ENCODE assay signal across 38 cellular contexts in genomic region chr16:67425581-67425980, GRCh38. TPM values are rescaled to one million over a fixed set of nuclear protein-coding genes. Genes with fewer than 3 reads are reported as not detected.
DNase-seq lines count a peak whose midpoint lies in the region; ATAC-seq and TF ChIP-seq lines count a peak whose summit lies in the region.
"Had no signal": no experiment of that assay in that cellular context is flagged by ENCODE, and none has a peak within 500 bp of the region (broad histone marks: within the 10 kb centered on the region; RNA-seq: fewer than 3 reads in every experiment).

No MANE protein-coding gene starts in this region.

- peaks cover 3% of the 10 kb centered on the region for H3K4me1 Mint-ChIP-seq in activated T-cell treated with anti-CD3 and anti-CD28 coated beads, Interleukin-2, amount 50 U/mL, for 4 hours (ENCODE audit: low read depth)

- H3K4me1 ChIP-seq in mesenchymal stem cell (ENCODE audit: control insufficient read depth, insufficient read depth, low read depth, low read length), result peaks cover 9% of the 10 kb centered on the region
- no peaks in the 10 kb centered on the region for H3K4me1 ChIP-seq in foreskin keratinocyte

- TF ChIP-seq CTCF in foreskin keratinocyte (conservative IDR thresholded peaks at IDR 0.05), result no peak

- no peak overlapping the region for H3K14ac ChIP-seq in mesenchymal stem cell (ENCODE audit: low read length in 2 of 2)

- H3K27ac ChIP-seq in SK-N-MC (peak overlapping the region; percentile 92), mesenchymal stem cell (ENCODE audit: low read length, poor library complexity, severe bottlenecking) (no peak overlapping the region), foreskin keratinocyte (no peak overlapping the region)
- H3K27ac ChIP-seq: PC-9, prostate gland, testis had no signal

- no peak for ATAC-seq in foreskin keratinocyte
- ATAC-seq in HG03442 (IDR thresholded peaks at IDR 0.05; ENCODE audit: unreplicated experiment), result no peak
- ATAC-seq in activated T-cell treated with anti-CD3 and anti-CD28 coated beads, Interleukin-2, amount 50 U/mL, for 4 hours, result no peak
- ATAC-seq: activated CD8-positive, alpha-beta memory T cell treated with anti-CD3 and anti-CD28 coated beads, Interleukin-2, amount 10 ng/mL, durations not matched to agents 7 days and 5 days; effector memory CD8-positive, alpha-beta T cell; sciatic nerve; SK-N-SH treated with all-trans-retinoic acid at 6 μM for 48 hours had no signal

- H4K91ac ChIP-seq in mesenchymal stem cell (ENCODE audit: low read length), result no peak overlapping the region

- H2BK5ac ChIP-seq in mesenchymal stem cell (ENCODE audit: low read depth, low read length, poor library complexity, severe bottlenecking), result no peak overlapping the region

- H3K23ac ChIP-seq in mesenchymal stem cell (ENCODE audit: low read length in 2 of 2), result no peak overlapping the region

- H3K4me2 ChIP-seq in mesenchymal stem cell (ENCODE audit: low read length, poor library complexity, severe bottlenecking), result no peak overlapping the region
- H3K4me2 ChIP-seq: PC-9 had no signal

- H3K9ac ChIP-seq in SK-N-MC (ENCODE audit: insufficient read length) (no peak overlapping the region), mesenchymal stem cell (ENCODE audit: low read length) (peak overlapping the region; percentile 42)

- no peaks in the 10 kb centered on the region for H3K9me3 ChIP-seq in SK-N-MC (ENCODE audit: low read depth, low read length)
- H3K9me3 ChIP-seq in mesenchymal stem cell (ENCODE audit: control insufficient read depth, low read length), result no peaks in the 10 kb centered on the region
- H3K9me3 ChIP-seq: MG63, prostate gland, testis had no signal

- H3K4me3 ChIP-seq in SK-N-MC (peak overlapping the region; percentile 64), mesenchymal stem cell (ENCODE audit: insufficient read depth in 1 of 2, low read depth in 1 of 2, low read length in 2 of 2) (no peak overlapping the region)
- H3K4me3 ChIP-seq: MG63, PC-9, prostate gland, testis had no signal

- H3K4ac ChIP-seq in mesenchymal stem cell (ENCODE audit: low read depth in 1 of 2, low read length in 2 of 2), result no peak overlapping the region

- peaks cover 40% of the 10 kb centered on the region for H3K27me3 Mint-ChIP-seq in activated T-cell treated with anti-CD3 and anti-CD28 coated beads, Interleukin-2, amount 50 U/mL, for 4 hours (ENCODE audit: low read depth)

- no peak overlapping the region for H3K18ac ChIP-seq in mesenchymal stem cell (ENCODE audit: low read depth in 1 of 2, low read length in 2 of 2)

- no peaks in the 10 kb centered on the region for H3K9me3 Mint-ChIP-seq in activated T-cell treated with anti-CD3 and anti-CD28 coated beads, Interleukin-2, amount 50 U/mL, for 4 hours
- H3K9me3 Mint-ChIP-seq: effector memory CD8-positive, alpha-beta T cell; mesothelial cell of epicardium; naive B cell; stimulated activated naive CD8-positive, alpha-beta T cell treated with anti-CD3 and anti-CD28 coated beads, Interleukin-15, Interleukin-2, amounts not matched to agents 100 ng/mL and 50 ng/mL, for 24 hours; T-helper 1 cell treated with Interleukin-12 subunit alpha and Interleukin-12 subunit beta and Interleukin-4 antibody, amounts not matched to agents 30 μg/mL and 1 μg/mL, for 36 hours had no signal

- H3K36me3 ChIP-seq in SK-N-MC (ENCODE audit: insufficient read depth, low read length) (no peaks in the 10 kb centered on the region), mesenchymal stem cell (ENCODE audit: control insufficient read depth in 1 of 2, insufficient read depth in 2 of 2, low read depth in 1 of 2, low read length in 2 of 2) (peaks cover 0 to 2% of the 10 kb centered on the region in 2 experiments)
- H3K36me3 ChIP-seq: MG63, prostate gland had no signal

- DNase-seq in ELF-1 (ENCODE audit: low read depth, low spot score) (peak; percentile 23), SK-N-MC (ENCODE audit: low read depth, low spot score) (no peak), mesenchymal stem cell (no peak), foreskin keratinocyte (no peak)
- DNase-seq in activated T-cell treated with anti-CD3 and anti-CD28 coated beads, Interleukin-2, amount 50 U/mL, for 4 hours, result no peak
- DNase-seq: activated CD4-positive, CD25-positive, alpha-beta regulatory T cell; activated CD8-positive, alpha-beta memory T cell treated with anti-CD3 and anti-CD28 coated beads, Interleukin-2, amount 10 ng/mL, durations not matched to agents 7 days and 5 days; activated T-cell treated with anti-CD3 and anti-CD28 coated beads, Interleukin-2, amount 50 U/mL, for 48 hours; AML-193; caudate nucleus; CD8-positive, alpha-beta memory T cell; DMS 273 treated with DMSO at 0.1 percent for 48 hours; effector memory CD8-positive, alpha-beta T cell; erythroblast; KG1; MG63; naive B cell; NCI-H1105; NCI-H187 treated with DMSO at 0.1 percent for 48 hours; NCI-H2171; NCI-H510A; nucleus accumbens; PC-9; stimulated activated CD8-positive, alpha-beta memory T cell treated with anti-CD3 and anti-CD28 coated beads, Interleukin-4, amount 100 ng/mL, for 48 hours; testis had no signal

- H2AK5ac ChIP-seq in mesenchymal stem cell (ENCODE audit: low read length, severe bottlenecking), result no peak overlapping the region

- no peak overlapping the region for H2BK120ac ChIP-seq in mesenchymal stem cell (ENCODE audit: low read depth, low read length)

- H2AFZ ChIP-seq in mesenchymal stem cell (ENCODE audit: low read depth, low read length), result no peak overlapping the region
- H2AFZ ChIP-seq: PC-9 had no signal

- WGBS in mesenchymal stem cell, result 77% methylated on average over 4 of the region's 4 CpGs

- H2BK12ac ChIP-seq in mesenchymal stem cell (ENCODE audit: low read length in 2 of 2), result no peak overlapping the region

- H2BK15ac ChIP-seq in mesenchymal stem cell (ENCODE audit: low read depth, poor library complexity, severe bottlenecking), result no peak overlapping the region

- no peak overlapping the region for H4K8ac ChIP-seq in mesenchymal stem cell (ENCODE audit: low read length)

- H3K4me3 Mint-ChIP-seq in activated T-cell treated with anti-CD3 and anti-CD28 coated beads, Interleukin-2, amount 50 U/mL, for 4 hours, result no peak overlapping the region
- H3K4me3 Mint-ChIP-seq: activated CD8-positive, alpha-beta memory T cell treated with anti-CD3 and anti-CD28 coated beads, Interleukin-2, amount 10 ng/mL, durations not matched to agents 7 days and 5 days; CD8-positive, alpha-beta memory T cell; effector memory CD8-positive, alpha-beta T cell; mesothelial cell of epicardium; stimulated activated naive CD8-positive, alpha-beta T cell treated with anti-CD3 and anti-CD28 coated beads, Interleukin-15, Interleukin-2, amounts not matched to agents 100 ng/mL and 50 ng/mL, for 24 hours; T-helper 1 cell treated with Interleukin-12 subunit alpha and Interleukin-12 subunit beta and Interleukin-4 antibody, amounts not matched to agents 30 μg/mL and 1 μg/mL, for 36 hours had no signal

- H3K36me3 Mint-ChIP-seq in activated T-cell treated with anti-CD3 and anti-CD28 coated beads, Interleukin-2, amount 50 U/mL, for 4 hours (ENCODE audit: insufficient read depth), result no peaks in the 10 kb centered on the region
- H3K36me3 Mint-ChIP-seq: activated CD8-positive, alpha-beta memory T cell treated with anti-CD3 and anti-CD28 coated beads, Interleukin-2, amount 10 ng/mL, durations not matched to agents 7 days and 5 days; CD8-positive, alpha-beta memory T cell; mesothelial cell of epicardium; naive B cell had no signal

- H3K27me3 ChIP-seq in mesenchymal stem cell (ENCODE audit: control insufficient read depth in 1 of 2, insufficient read depth in 1 of 2, low read length in 2 of 2) (peaks cover 17 to 88% of the 10 kb centered on the region in 2 experiments), foreskin keratinocyte (peaks cover 39% of the 10 kb centered on the region)
- H3K27me3 ChIP-seq: MG63, testis had no signal

- no peaks in the 10 kb centered on the region for H3K79me1 ChIP-seq in mesenchymal stem cell (replicated peaks; ENCODE audit: low read length, poor library complexity, severe bottlenecking)

RNA-seq across cellular contexts. Expression of gene HSD11B2, which starts 5.3 kb away (rescaled TPM):
- polyA plus RNA-seq in mesenchymal stem cell (2013, experiment 1 of 2), result 0.08 TPM
- polyA plus RNA-seq in mesenchymal stem cell (2013, experiment 2 of 2), result not detected
- total RNA-seq in foreskin keratinocyte, result 0.78 and 1.1 TPM in 2 replicates
- polyA plus RNA-seq in foreskin keratinocyte, result 1.3 and 1.5 TPM in 2 replicates
- total RNA-seq in activated T-cell treated with anti-CD3 and anti-CD28 coated beads, Interleukin-2, amount 50 U/mL, for 4 hours, result 1 to 10 TPM; 3.9 to 6.1 (median 5.2) TPM
- polyA plus RNA-seq: CD8-positive, alpha-beta memory T cell had no signal

RNA-seq across cellular contexts. Expression of gene ZDHHC1, which starts 9.3 kb away (rescaled TPM):
- polyA plus RNA-seq in mesenchymal stem cell (2013, experiment 1 of 2), result 6.6 TPM
- 6.1 TPM for polyA plus RNA-seq in mesenchymal stem cell (2013, experiment 2 of 2)
- 3.3 and 3.6 TPM in 2 replicates for total RNA-seq in foreskin keratinocyte
- polyA plus RNA-seq in foreskin keratinocyte, result 3.2 and 3.9 TPM in 2 replicates
- total RNA-seq in activated T-cell treated with anti-CD3 and anti-CD28 coated beads, Interleukin-2, amount 50 U/mL, for 4 hours, result under 1 TPM; 0.61 to 0.99 (median 0.79) TPM

RNA-seq across cellular contexts. Expression of gene TPPP3, which starts 32.3 kb away (rescaled TPM):
- polyA plus RNA-seq in mesenchymal stem cell (2013, experiment 1 of 2), result 8.2 TPM
- 7.4 TPM for polyA plus RNA-seq in mesenchymal stem cell (2013, experiment 2 of 2)
- total RNA-seq in foreskin keratinocyte, result 0.07 TPM in 1 of 2 replicates, not detected in the other
- polyA plus RNA-seq in foreskin keratinocyte, result 0.07 and 0.09 TPM in 2 replicates
- total RNA-seq in activated T-cell treated with anti-CD3 and anti-CD28 coated beads, Interleukin-2, amount 50 U/mL, for 4 hours, result under 1 TPM in 1 of 3 donors, not detected in 2; 0.20 TPM
- total RNA-seq: activated CD8-positive, alpha-beta memory T cell treated with anti-CD3 and anti-CD28 coated beads, Interleukin-2, amount 10 ng/mL, durations not matched to agents 7 days and 5 days; CD8-positive, alpha-beta memory T cell; H4; HT1080 had no signal
- polyA plus RNA-seq: CD8-positive, alpha-beta memory T cell had no signal

RNA-seq across cellular contexts. Expression of gene ATP6V0D1, which starts 55.4 kb away (rescaled TPM):
- polyA plus RNA-seq in mesenchymal stem cell (2013, experiment 1 of 2), result 140 TPM
- polyA plus RNA-seq in mesenchymal stem cell (2013, experiment 2 of 2), result 136 TPM
- 97.7 and 102 TPM in 2 replicates for total RNA-seq in foreskin keratinocyte
- polyA plus RNA-seq in foreskin keratinocyte, result 114 and 119 TPM in 2 replicates
- 10 to 100 TPM; 36.0 to 49.1 (median 44.5) TPM for total RNA-seq in activated T-cell treated with anti-CD3 and anti-CD28 coated beads, Interleukin-2, amount 50 U/mL, for 4 hours

RNA-seq across cellular contexts. Expression of gene AGRP, which starts 57.8 kb away (rescaled TPM):
- polyA plus RNA-seq in mesenchymal stem cell (2013, experiment 1 of 2), result not detected
- not detected for polyA plus RNA-seq in mesenchymal stem cell (2013, experiment 2 of 2)
- not detected in 2 replicates for total RNA-seq in foreskin keratinocyte
- polyA plus RNA-seq in foreskin keratinocyte, result not detected in 2 replicates
- not detected for total RNA-seq in activated T-cell treated with anti-CD3 and anti-CD28 coated beads, Interleukin-2, amount 50 U/mL, for 4 hours
- total RNA-seq: A673; activated CD8-positive, alpha-beta memory T cell treated with anti-CD3 and anti-CD28 coated beads, Interleukin-2, amount 10 ng/mL, durations not matched to agents 7 days and 5 days; CD8-positive, alpha-beta memory T cell; H4; HT1080; kidney epithelial cell; liver; mesothelial cell of epicardium; PC-9; sciatic nerve; urinary bladder had no signal
- polyA plus RNA-seq: CD8-positive, alpha-beta memory T cell; urinary bladder had no signal
